ENCODE assay signal across 8 cellular contexts in genomic region chr2:101751875-101752619, GRCh38. TPM values are rescaled to one million over a fixed set of nuclear protein-coding genes. Genes with fewer than 3 reads are reported as not detected.
A peak's percentile ranks its signal among the peaks of the same experiment; 100 is the strongest.
DNase-seq lines count a peak whose midpoint lies in the region; ATAC-seq and TF ChIP-seq lines count a peak whose summit lies in the region.

No MANE protein-coding gene starts in this region.

- peaks cover 5% of the 10 kb centered on the region for H3K9me3 Mint-ChIP-seq in nephron

- H3K4me1 Mint-ChIP-seq in nephron, result peaks cover 77% of the 10 kb centered on the region

- TF ChIP-seq POLR2A in esophagus squamous epithelium (IDR thresholded peaks at IDR 0.05), result no peak

- peaks cover 17 to 64% (median 35%) of the 10 kb centered on the region in 3 donors for H3K4me1 ChIP-seq in esophagus squamous epithelium

- H3K27ac Mint-ChIP-seq in nephron, result peak overlapping the region; percentile 55 to 84 (median 72)

- H3K9me3 ChIP-seq in esophagus squamous epithelium, result no peaks in the 10 kb centered on the region

- peak; percentile 54 for DNase-seq in SK-MEL-5 (ENCODE audit: low read depth, low spot score)
- no peak for DNase-seq in esophagus squamous epithelium (lab: John Stamatoyannopoulos, UW)
- DNase-seq in NCI-H774 (lab: John Stamatoyannopoulos, UW), result no peak
- no peak for DNase-seq in NCI-H446 (lab: John Stamatoyannopoulos, UW)
- DNase-seq in stimulated activated naive CD4-positive, alpha-beta T cell treated with Interleukin-2 at 50 U/mL for 16 hours (lab: John Stamatoyannopoulos, UW), result no peak

- peak; percentile 79 for ATAC-seq in GM18517 (IDR thresholded peaks at IDR 0.05; ENCODE audit: unreplicated experiment)
- ATAC-seq in HG02840 (IDR thresholded peaks at IDR 0.05; ENCODE audit: low FRiP score, unreplicated experiment), result peak; percentile 70

- intact Hi-C loops in esophagus squamous epithelium (cut with DNase I), result no loop called here

- in situ Hi-C loops in SK-MEL-5 (cut with HindIII; ENCODE audit: low pct_unique_long_range_greater_than_20kb, low sequenced_read_pairs), result no loop called here

- TF ChIP-seq CTCF in nephron (IDR thresholded peaks at IDR 0.05; ENCODE audit: unreplicated experiment in 3 of 3) (no peak), esophagus squamous epithelium (IDR thresholded peaks at IDR 0.05) (no peak)

- WGBS in esophagus squamous epithelium, 2 donors, result 38 to 63% methylated on average over 3 of the region's 3 CpGs

- H3K4me3 Mint-ChIP-seq in nephron, result peak overlapping the region in 1 of 3 experiments; percentile 14

- no peak overlapping the region for H3K27ac ChIP-seq in esophagus squamous epithelium

- H3K36me3 Mint-ChIP-seq in nephron (ENCODE audit: low read depth), result peaks cover 9% of the 10 kb centered on the region

- no peaks in the 10 kb centered on the region for H3K27me3 ChIP-seq in esophagus squamous epithelium

- H3K27me3 Mint-ChIP-seq in nephron (ENCODE audit: low read depth), result no peaks in the 10 kb centered on the region

- H3K4me3 ChIP-seq in esophagus squamous epithelium, result no peak overlapping the region

- no peaks in the 10 kb centered on the region for H3K36me3 ChIP-seq in esophagus squamous epithelium

RNA-seq across cellular contexts. Expression of gene MAP4K4, which starts 54.5 kb away (rescaled TPM):
- 20.6 and 25.0 TPM in 2 replicates for total RNA-seq in SK-MEL-5 (2014; rRNA removed; shearing (Covaris generic))
- 26.9 and 39.6 TPM in 2 replicates for polyA plus RNA-seq in SK-MEL-5 (2015; cell fraction: cytosol; rRNA removed)
- polyA plus RNA-seq in SK-MEL-5 (2015; cell fraction: nucleus; rRNA removed), result 93.3 and 98.6 TPM in 2 replicates
- total RNA-seq in esophagus squamous epithelium, result 100 to 1,000 TPM in 1 of 4 donors, 10 to 100 TPM in 3; 46.0 to 121 (median 53.9) TPM
